ENCODE assay signal across 22 cellular contexts in genomic region chr3:195421410-195421809, GRCh38.
"Had no signal": no experiment of that assay in that cellular context is flagged by ENCODE, and none has a peak within 500 bp of the region (broad histone marks: within the 10 kb centered on the region; RNA-seq: fewer than 3 reads in every experiment).

No MANE protein-coding gene starts in this region.

- H3K4me1 ChIP-seq: body of pancreas, colonic mucosa, neural progenitor cell had no signal

- H3K36me3 Mint-ChIP-seq: WTC11 had no signal

- H3K4me3 ChIP-seq: body of pancreas, colonic mucosa, esophagus squamous epithelium, left lung, neural progenitor cell, ovary, sigmoid colon, stomach had no signal

- H3K9ac ChIP-seq: neural progenitor cell had no signal

- ATAC-seq: activated T-cell treated with anti-CD3 and anti-CD28 coated beads, Interleukin-2, amount 50 U/mL, for 4 hours; body of pancreas; left lung; WTC11 had no signal

- DNase-seq: activated CD4-positive, alpha-beta memory T cell treated with anti-CD3 and anti-CD28 coated beads, Interleukin-2, amount 10 ng/mL, durations not matched to agents 7 days and 5 days; activated CD4-positive, alpha-beta T cell treated with anti-CD3 and anti-CD28 coated beads for 4 hours; activated effector memory CD4-positive, alpha-beta T cell treated with anti-CD3 and anti-CD28 coated beads, Interleukin-2, amount 50 U/mL, for 16 hours; activated T-cell treated with anti-CD3 and anti-CD28 coated beads, Interleukin-2, amount 50 U/mL, for 4 hours; amniotic stem cell; body of pancreas; central memory CD4-positive, alpha-beta T cell; colonic mucosa; esophagus squamous epithelium; hippocampal formation; kidney; left lung; mammary epithelial cell; ovary; sigmoid colon; stimulated activated CD4-positive, alpha-beta T cell treated with anti-CD3 and anti-CD28 coated beads, Interleukin-12 subunit alpha, Interleukin-12 subunit beta, amount 100 ng/mL, for 4 hours; stimulated activated CD4-positive, alpha-beta T cell treated with anti-CD3 and anti-CD28 coated beads, Interleukin-2, amount 100 ng/mL, for 24 hours; stomach; T-helper 2 cell had no signal

- H3K4me2 ChIP-seq: neural progenitor cell had no signal

- H3K27ac Mint-ChIP-seq: activated CD4-positive, alpha-beta memory T cell treated with anti-CD3 and anti-CD28 coated beads, Interleukin-2, amount 10 ng/mL, durations not matched to agents 7 days and 5 days; activated naive CD4-positive, alpha-beta T cell treated with anti-CD3 and anti-CD28 coated beads, Interleukin-2, amount 50 U/mL, for 24 hours; neural progenitor cell; WTC11 had no signal

- H3K27me3 ChIP-seq: body of pancreas, colonic mucosa, esophagus squamous epithelium, left lung, neural progenitor cell, ovary, sigmoid colon, stomach had no signal

- H3K9me3 ChIP-seq: body of pancreas, colonic mucosa, esophagus squamous epithelium, left lung, ovary, sigmoid colon, stomach had no signal

- H3K36me3 ChIP-seq: colonic mucosa, left lung, neural progenitor cell, ovary, sigmoid colon, stomach had no signal

- H2AFZ ChIP-seq: neural progenitor cell had no signal

- H3K9me3 Mint-ChIP-seq: activated CD4-positive, alpha-beta memory T cell treated with anti-CD3 and anti-CD28 coated beads, Interleukin-2, amount 10 ng/mL, durations not matched to agents 7 days and 5 days; activated naive CD4-positive, alpha-beta T cell treated with anti-CD3 and anti-CD28 coated beads, Interleukin-2, amount 50 U/mL, for 24 hours; activated T-cell treated with anti-CD3 and anti-CD28 coated beads, Interleukin-2, amount 50 U/mL, for 4 hours; WTC11 had no signal

- H3K27me3 Mint-ChIP-seq: activated CD4-positive, alpha-beta memory T cell treated with anti-CD3 and anti-CD28 coated beads, Interleukin-2, amount 10 ng/mL, durations not matched to agents 7 days and 5 days; activated naive CD4-positive, alpha-beta T cell treated with anti-CD3 and anti-CD28 coated beads, Interleukin-2, amount 50 U/mL, for 24 hours had no signal

- H3K4me3 Mint-ChIP-seq: activated CD4-positive, alpha-beta memory T cell treated with anti-CD3 and anti-CD28 coated beads, Interleukin-2, amount 10 ng/mL, durations not matched to agents 7 days and 5 days; activated naive CD4-positive, alpha-beta T cell treated with anti-CD3 and anti-CD28 coated beads, Interleukin-2, amount 50 U/mL, for 24 hours; activated T-cell treated with anti-CD3 and anti-CD28 coated beads, Interleukin-2, amount 50 U/mL, for 4 hours; neural progenitor cell; WTC11 had no signal

- H3K4me1 Mint-ChIP-seq: neural progenitor cell had no signal

- H3K27ac ChIP-seq: body of pancreas, colonic mucosa, esophagus squamous epithelium, left lung, neural progenitor cell, ovary, sigmoid colon, stomach had no signal
